In the genomic region with DNA sequence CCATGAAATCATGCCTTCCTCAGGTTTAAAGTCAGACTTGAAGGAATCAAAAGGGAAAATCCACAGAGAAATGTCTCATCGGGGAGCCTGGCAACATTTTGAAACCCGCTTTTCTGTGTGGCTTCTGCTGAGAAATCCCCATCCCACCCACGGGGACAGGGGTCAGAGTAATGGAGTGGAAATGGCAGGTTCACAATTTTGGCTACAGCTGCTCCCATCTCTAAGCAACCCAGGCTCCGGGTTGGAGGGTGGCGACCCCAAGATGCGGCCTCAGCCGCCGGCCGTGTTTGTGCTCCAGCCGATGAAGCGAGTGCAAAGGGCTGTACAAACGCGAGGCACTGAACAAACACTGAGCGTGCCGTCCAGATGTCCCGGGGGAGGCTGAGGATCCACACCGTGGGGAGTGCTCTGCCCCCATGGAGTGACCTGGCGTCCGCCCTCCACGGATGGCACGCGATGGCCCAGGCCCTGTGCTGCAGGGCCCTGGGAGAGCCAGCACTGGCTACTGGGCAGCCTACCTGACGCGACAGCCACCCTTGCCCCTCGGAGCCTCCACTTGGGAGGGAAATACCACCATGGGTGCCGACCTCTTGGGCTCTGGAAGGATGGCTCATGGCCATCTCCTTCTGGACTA, we compare ENCODE assay signal across 1 cellular context.
TF ChIP-seq lines count a peak whose summit lies in the region.

No MANE protein-coding gene starts in this region.

TF ChIP-seq in HepG2, 621 proteins besides CTCF, POLR2A, EP300 and RAD21 (continued from another document):
- TF ChIP-seq, protein P1, sequence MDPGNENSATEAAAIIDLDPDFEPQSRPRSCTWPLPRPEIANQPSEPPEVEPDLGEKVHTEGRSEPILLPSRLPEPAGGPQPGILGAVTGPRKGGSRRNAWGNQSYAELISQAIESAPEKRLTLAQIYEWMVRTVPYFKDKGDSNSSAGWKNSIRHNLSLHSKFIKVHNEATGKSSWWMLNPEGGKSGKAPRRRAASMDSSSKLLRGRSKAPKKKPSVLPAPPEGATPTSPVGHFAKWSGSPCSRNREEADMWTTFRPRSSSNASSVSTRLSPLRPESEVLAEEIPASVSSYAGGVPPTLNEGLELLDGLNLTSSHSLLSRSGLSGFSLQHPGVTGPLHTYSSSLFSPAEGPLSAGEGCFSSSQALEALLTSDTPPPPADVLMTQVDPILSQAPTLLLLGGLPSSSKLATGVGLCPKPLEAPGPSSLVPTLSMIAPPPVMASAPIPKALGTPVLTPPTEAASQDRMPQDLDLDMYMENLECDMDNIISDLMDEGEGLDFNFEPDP (CRISPR knock-in tag; conservative IDR thresholded peaks at IDR 0.05) = no peak
- TF ChIP-seq MEIS1 (CRISPR knock-in tag; IDR thresholded peaks at IDR 0.05; ENCODE audit: borderline replicate concordance) (no peak), ZNF552 (CRISPR knock-in tag; IDR thresholded peaks at IDR 0.05; ENCODE audit: borderline replicate concordance) (no peak), ARID2 (CRISPR knock-in tag; IDR thresholded peaks at IDR 0.05; ENCODE audit: borderline replicate concordance) (no peak), ARHGAP35 (CRISPR knock-in tag; IDR thresholded peaks at IDR 0.05; ENCODE audit: borderline replicate concordance) (no peak), ZNF709 (CRISPR knock-in tag; IDR thresholded peaks at IDR 0.05) (no peak), GZF1 (CRISPR knock-in tag; IDR thresholded peaks at IDR 0.05) (no peak), ZNF160 (CRISPR knock-in tag; IDR thresholded peaks at IDR 0.05) (no peak), ZNF746 (CRISPR knock-in tag; IDR thresholded peaks at IDR 0.05) (no peak), ZNF556 (CRISPR knock-in tag; IDR thresholded peaks at IDR 0.05; ENCODE audit: borderline replicate concordance) (no peak), ATAD3A (CRISPR knock-in tag; IDR thresholded peaks at IDR 0.05) (no peak), HNRNPK (IDR thresholded peaks at IDR 0.05; ENCODE audit: low read depth, low read length, poor library complexity, severe bottlenecking) (no peak), ZNF652 (CRISPR knock-in tag; IDR thresholded peaks at IDR 0.05; ENCODE audit: borderline replicate concordance, low read depth) (no peak), ZNF546 (CRISPR knock-in tag; conservative IDR thresholded peaks at IDR 0.05) (0 out of 2 replicates have a peak, but pooled peaks have one; percentile 59), ZNF557 (CRISPR knock-in tag; IDR thresholded peaks at IDR 0.05) (no peak), ZFYVE20 (CRISPR knock-in tag; IDR thresholded peaks at IDR 0.05; ENCODE audit: borderline replicate concordance, low read depth) (no peak), CEBPB (IDR thresholded peaks at IDR 0.05; ENCODE audit: borderline replicate concordance, low read depth, low read length) (no peak), CENPT (CRISPR knock-in tag; IDR thresholded peaks at IDR 0.05; ENCODE audit: low read depth) (no peak), SAFB2 (CRISPR knock-in tag; IDR thresholded peaks at IDR 0.05; ENCODE audit: borderline replicate concordance, low read depth) (no peak), NCOA5 (CRISPR knock-in tag; IDR thresholded peaks at IDR 0.05) (no peak), ZNF337 (CRISPR knock-in tag; IDR thresholded peaks at IDR 0.05; ENCODE audit: borderline replicate concordance, low read depth) (no peak), RNF2 (conservative IDR thresholded peaks at IDR 0.05; ENCODE audit: low read depth) (no peak), ZNF24 (IDR thresholded peaks at IDR 0.05) (no peak), ZBTB38 (CRISPR knock-in tag; IDR thresholded peaks at IDR 0.05) (peak; percentile 94), FOXO1 (CRISPR knock-in tag; IDR thresholded peaks at IDR 0.05) (peak; percentile 66), NFIC (IDR thresholded peaks at IDR 0.05; ENCODE audit: low read length) (no peak), ZNF558 (CRISPR knock-in tag; IDR thresholded peaks at IDR 0.05; ENCODE audit: borderline replicate concordance) (no peak)
- TF ChIP-seq, protein P2, sequence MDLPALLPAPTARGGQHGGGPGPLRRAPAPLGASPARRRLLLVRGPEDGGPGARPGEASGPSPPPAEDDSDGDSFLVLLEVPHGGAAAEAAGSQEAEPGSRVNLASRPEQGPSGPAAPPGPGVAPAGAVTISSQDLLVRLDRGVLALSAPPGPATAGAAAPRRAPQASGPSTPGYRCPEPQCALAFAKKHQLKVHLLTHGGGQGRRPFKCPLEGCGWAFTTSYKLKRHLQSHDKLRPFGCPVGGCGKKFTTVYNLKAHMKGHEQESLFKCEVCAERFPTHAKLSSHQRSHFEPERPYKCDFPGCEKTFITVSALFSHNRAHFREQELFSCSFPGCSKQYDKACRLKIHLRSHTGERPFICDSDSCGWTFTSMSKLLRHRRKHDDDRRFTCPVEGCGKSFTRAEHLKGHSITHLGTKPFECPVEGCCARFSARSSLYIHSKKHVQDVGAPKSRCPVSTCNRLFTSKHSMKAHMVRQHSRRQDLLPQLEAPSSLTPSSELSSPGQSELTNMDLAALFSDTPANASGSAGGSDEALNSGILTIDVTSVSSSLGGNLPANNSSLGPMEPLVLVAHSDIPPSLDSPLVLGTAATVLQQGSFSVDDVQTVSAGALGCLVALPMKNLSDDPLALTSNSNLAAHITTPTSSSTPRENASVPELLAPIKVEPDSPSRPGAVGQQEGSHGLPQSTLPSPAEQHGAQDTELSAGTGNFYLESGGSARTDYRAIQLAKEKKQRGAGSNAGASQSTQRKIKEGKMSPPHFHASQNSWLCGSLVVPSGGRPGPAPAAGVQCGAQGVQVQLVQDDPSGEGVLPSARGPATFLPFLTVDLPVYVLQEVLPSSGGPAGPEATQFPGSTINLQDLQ (CRISPR knock-in tag; IDR thresholded peaks at IDR 0.05) = no peak
- TF ChIP-seq, protein P3, sequence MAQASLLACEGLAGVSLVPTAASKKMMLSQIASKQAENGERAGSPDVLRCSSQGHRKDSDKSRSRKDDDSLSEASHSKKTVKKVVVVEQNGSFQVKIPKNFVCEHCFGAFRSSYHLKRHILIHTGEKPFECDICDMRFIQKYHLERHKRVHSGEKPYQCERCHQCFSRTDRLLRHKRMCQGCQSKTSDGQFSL (CRISPR knock-in tag; IDR thresholded peaks at IDR 0.05) = no peak
- TF ChIP-seq, protein P4, sequence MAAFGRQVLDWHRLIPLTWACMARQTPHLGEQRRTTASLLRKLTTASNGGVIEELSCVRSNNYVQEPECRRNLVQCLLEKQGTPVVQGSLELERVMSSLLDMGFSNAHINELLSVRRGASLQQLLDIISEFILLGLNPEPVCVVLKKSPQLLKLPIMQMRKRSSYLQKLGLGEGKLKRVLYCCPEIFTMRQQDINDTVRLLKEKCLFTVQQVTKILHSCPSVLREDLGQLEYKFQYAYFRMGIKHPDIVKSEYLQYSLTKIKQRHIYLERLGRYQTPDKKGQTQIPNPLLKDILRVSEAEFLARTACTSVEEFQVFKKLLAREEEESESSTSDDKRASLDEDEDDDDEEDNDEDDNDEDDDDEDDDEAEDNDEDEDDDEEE (CRISPR knock-in tag; IDR thresholded peaks at IDR 0.05) = no peak
- TF ChIP-seq, protein P5, sequence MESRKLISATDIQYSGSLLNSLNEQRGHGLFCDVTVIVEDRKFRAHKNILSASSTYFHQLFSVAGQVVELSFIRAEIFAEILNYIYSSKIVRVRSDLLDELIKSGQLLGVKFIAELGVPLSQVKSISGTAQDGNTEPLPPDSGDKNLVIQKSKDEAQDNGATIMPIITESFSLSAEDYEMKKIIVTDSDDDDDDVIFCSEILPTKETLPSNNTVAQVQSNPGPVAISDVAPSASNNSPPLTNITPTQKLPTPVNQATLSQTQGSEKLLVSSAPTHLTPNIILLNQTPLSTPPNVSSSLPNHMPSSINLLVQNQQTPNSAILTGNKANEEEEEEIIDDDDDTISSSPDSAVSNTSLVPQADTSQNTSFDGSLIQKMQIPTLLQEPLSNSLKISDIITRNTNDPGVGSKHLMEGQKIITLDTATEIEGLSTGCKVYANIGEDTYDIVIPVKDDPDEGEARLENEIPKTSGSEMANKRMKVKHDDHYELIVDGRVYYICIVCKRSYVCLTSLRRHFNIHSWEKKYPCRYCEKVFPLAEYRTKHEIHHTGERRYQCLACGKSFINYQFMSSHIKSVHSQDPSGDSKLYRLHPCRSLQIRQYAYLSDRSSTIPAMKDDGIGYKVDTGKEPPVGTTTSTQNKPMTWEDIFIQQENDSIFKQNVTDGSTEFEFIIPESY (CRISPR knock-in tag; IDR thresholded peaks at IDR 0.05) = no peak; the same call in 1 of the 2 replicates
- TF ChIP-seq, protein P6, sequence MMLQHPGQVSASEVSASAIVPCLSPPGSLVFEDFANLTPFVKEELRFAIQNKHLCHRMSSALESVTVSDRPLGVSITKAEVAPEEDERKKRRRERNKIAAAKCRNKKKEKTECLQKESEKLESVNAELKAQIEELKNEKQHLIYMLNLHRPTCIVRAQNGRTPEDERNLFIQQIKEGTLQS (CRISPR knock-in tag; IDR thresholded peaks at IDR 0.05) = no peak
- TF ChIP-seq, protein P7, sequence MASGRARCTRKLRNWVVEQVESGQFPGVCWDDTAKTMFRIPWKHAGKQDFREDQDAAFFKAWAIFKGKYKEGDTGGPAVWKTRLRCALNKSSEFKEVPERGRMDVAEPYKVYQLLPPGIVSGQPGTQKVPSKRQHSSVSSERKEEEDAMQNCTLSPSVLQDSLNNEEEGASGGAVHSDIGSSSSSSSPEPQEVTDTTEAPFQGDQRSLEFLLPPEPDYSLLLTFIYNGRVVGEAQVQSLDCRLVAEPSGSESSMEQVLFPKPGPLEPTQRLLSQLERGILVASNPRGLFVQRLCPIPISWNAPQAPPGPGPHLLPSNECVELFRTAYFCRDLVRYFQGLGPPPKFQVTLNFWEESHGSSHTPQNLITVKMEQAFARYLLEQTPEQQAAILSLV (CRISPR knock-in tag; IDR thresholded peaks at IDR 0.05; ENCODE audit: borderline replicate concordance) = no peak
- TF ChIP-seq, protein P8, sequence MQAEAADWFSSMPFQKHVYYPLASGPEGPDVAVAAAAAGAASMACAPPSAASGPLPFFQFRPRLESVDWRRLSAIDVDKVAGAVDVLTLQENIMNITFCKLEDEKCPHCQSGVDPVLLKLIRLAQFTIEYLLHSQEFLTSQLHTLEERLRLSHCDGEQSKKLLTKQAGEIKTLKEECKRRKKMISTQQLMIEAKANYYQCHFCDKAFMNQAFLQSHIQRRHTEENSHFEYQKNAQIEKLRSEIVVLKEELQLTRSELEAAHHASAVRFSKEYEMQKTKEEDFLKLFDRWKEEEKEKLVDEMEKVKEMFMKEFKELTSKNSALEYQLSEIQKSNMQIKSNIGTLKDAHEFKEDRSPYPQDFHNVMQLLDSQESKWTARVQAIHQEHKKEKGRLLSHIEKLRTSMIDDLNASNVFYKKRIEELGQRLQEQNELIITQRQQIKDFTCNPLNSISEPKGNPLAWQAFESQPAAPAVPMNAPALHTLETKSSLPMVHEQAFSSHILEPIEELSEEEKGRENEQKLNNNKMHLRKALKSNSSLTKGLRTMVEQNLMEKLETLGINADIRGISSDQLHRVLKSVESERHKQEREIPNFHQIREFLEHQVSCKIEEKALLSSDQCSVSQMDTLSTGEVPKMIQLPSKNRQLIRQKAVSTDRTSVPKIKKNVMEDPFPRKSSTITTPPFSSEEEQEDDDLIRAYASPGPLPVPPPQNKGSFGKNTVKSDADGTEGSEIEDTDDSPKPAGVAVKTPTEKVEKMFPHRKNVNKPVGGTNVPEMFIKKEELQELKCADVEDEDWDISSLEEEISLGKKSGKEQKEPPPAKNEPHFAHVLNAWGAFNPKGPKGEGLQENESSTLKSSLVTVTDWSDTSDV (CRISPR knock-in tag; IDR thresholded peaks at IDR 0.05) = no peak
- TF ChIP-seq, protein P9, sequence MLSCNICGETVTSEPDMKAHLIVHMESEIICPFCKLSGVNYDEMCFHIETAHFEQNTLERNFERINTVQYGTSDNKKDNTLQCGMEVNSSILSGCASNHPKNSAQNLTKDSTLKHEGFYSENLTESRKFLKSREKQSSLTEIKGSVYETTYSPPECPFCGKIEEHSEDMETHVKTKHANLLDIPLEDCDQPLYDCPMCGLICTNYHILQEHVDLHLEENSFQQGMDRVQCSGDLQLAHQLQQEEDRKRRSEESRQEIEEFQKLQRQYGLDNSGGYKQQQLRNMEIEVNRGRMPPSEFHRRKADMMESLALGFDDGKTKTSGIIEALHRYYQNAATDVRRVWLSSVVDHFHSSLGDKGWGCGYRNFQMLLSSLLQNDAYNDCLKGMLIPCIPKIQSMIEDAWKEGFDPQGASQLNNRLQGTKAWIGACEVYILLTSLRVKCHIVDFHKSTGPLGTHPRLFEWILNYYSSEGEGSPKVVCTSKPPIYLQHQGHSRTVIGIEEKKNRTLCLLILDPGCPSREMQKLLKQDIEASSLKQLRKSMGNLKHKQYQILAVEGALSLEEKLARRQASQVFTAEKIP (CRISPR knock-in tag; IDR thresholded peaks at IDR 0.05; ENCODE audit: borderline replicate concordance) = no peak
